11 cellular contexts compared by ENCODE assay signal in the genomic region with DNA sequence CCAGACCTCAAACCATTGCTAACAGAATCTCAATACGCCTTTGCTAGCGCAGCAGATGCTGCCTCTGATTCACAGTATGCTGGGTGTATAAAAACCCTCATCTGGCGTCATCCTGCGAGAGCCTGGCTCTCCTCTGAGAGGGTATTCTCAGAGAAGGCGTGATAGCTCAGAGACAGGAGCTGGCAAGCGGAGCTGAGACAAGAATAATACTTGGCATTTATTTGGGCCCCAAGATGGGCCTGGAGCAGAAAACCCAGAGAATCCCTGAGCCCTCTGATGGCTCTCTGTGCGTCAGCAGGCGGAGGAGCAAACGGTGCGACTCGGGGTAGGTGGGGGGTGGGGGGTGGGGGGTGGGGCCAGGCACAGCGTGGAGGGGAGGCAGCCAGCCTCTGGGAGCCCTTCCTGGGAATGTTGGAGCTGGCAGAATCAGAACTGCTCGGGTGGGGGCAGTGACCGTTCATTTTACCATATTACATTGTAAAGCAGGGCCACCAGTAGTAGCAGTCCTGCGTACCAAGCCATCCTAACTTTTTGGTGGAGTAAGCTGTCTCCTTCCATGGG. TPM values are rescaled to one million over a fixed set of nuclear protein-coding genes. Genes with fewer than 3 reads are reported as not detected.
A peak's percentile ranks its signal among the peaks of the same experiment; 100 is the strongest.
DNase-seq lines count a peak whose midpoint lies in the region; ATAC-seq, FAIRE-seq and TF ChIP-seq lines count a peak whose summit lies in the region.
"Had no signal": no experiment of that assay in that cellular context is flagged by ENCODE, and none has a peak within 500 bp of the region (broad histone marks: within the 10 kb centered on the region; RNA-seq: fewer than 3 reads in every experiment).

No MANE protein-coding gene starts in this region.

- no peak overlapping the region for H3K27ac Mint-ChIP-seq in astrocyte (ENCODE audit: unreplicated experiment)
- H3K27ac Mint-ChIP-seq in activated CD4-positive, alpha-beta T cell treated with anti-CD3 and anti-CD28 coated beads, Interleukin-2, amount 10 ng/mL, durations not matched to agents 7 days and 5 days: no peak overlapping the region
- H3K27ac Mint-ChIP-seq: activated naive CD4-positive, alpha-beta T cell treated with anti-CD3 and anti-CD28 coated beads, Interleukin-2, amount 50 U/mL, for 24 hours had no signal

- H3K36me3 ChIP-seq in GM23248 (ENCODE audit: low read depth): no peaks in the 10 kb centered on the region
- H3K36me3 ChIP-seq in astrocyte (ENCODE audit: insufficient read depth, low read length): no peaks in the 10 kb centered on the region
- H3K36me3 ChIP-seq in kidney (ENCODE audit: control insufficient read depth in 1 of 2, insufficient read depth in 2 of 2, low read length in 2 of 2): no peaks in the 10 kb centered on the region

- H2AFZ ChIP-seq in GM23248 (peak overlapping the region; percentile 81), astrocyte (ENCODE audit: low read depth, low read length) (peak overlapping the region; percentile 39)

- H3K4me2 ChIP-seq in GM23248 (ENCODE audit: unreplicated experiment) (peak overlapping the region; percentile 74), astrocyte (ENCODE audit: low read length) (peak overlapping the region; percentile 76)

- no peak for TF ChIP-seq CTCF in astrocyte (IDR thresholded peaks at IDR 0.05; ENCODE audit: insufficient read depth, low read depth, low read length)
- no peak for TF ChIP-seq CTCF in kidney (IDR thresholded peaks at IDR 0.05; ENCODE audit: borderline replicate concordance, extremely low read depth, insufficient read depth)

- H3K36me3 Mint-ChIP-seq in astrocyte (ENCODE audit: low read depth, unreplicated experiment): no peaks in the 10 kb centered on the region
- H3K36me3 Mint-ChIP-seq in activated CD4-positive, alpha-beta T cell treated with anti-CD3 and anti-CD28 coated beads, Interleukin-2, amount 10 ng/mL, durations not matched to agents 7 days and 5 days (ENCODE audit: low read depth): no peaks in the 10 kb centered on the region
- H3K36me3 Mint-ChIP-seq: activated naive CD4-positive, alpha-beta T cell treated with anti-CD3 and anti-CD28 coated beads, Interleukin-2, amount 50 U/mL, for 24 hours had no signal

- H3K27me3 ChIP-seq in GM23248 (replicated peaks; ENCODE audit: insufficient read depth) (peaks cover 17% of the 10 kb centered on the region; the same call in 1 of the 2 replicates), astrocyte (ENCODE audit: insufficient read depth, low read length) (peaks cover 41% of the 10 kb centered on the region), right cardiac atrium (ENCODE audit: control insufficient read depth, insufficient read depth) (no peaks in the 10 kb centered on the region)

- CTCF ChIA-PET in activated CD4-positive, alpha-beta T cell treated with anti-CD3 and anti-CD28 coated beads, Interleukin-2, amount 10 ng/mL, durations not matched to agents 7 days and 5 days (lab: Charles Lee): interaction anchor here (1.4 to 1.5 kb wide), 3 partner anchors 12 to 73 kb away, joined by 3 to 4 read pairs (median 3); a partner anchor contains a TSS

- H4K20me1 ChIP-seq in GM23248 (ENCODE audit: insufficient read depth) (no peaks in the 10 kb centered on the region), astrocyte (ENCODE audit: insufficient read depth, low read length) (no peaks in the 10 kb centered on the region)

- H3K79me2 ChIP-seq in GM23248 (ENCODE audit: insufficient read depth) (no peaks in the 10 kb centered on the region), astrocyte (ENCODE audit: insufficient read depth, low read length) (no peaks in the 10 kb centered on the region)

- DNase-seq in GM23248 (peak; percentile 84), astrocyte (ENCODE audit: low read depth) (peak; percentile 63), right cardiac atrium (peak in 2 of 3 donors; percentile 47 to 62), posterior cingulate gyrus (peak; percentile 37 to 94 (median 60)), DMS114 treated with DMSO at 0.1 percent for 48 hours (lab: John Stamatoyannopoulos, UW; ENCODE audit: unreplicated experiment) (no peak), kidney (no peak)
- DNase-seq in activated CD4-positive, alpha-beta T cell treated with anti-CD3 and anti-CD28 coated beads, Interleukin-2, amount 10 ng/mL, durations not matched to agents 7 days and 5 days: no peak
- DNase-seq: DND-41, NCI-H187 treated with DMSO at 0.1 percent for 48 hours had no signal

- H3K4me3 Mint-ChIP-seq in astrocyte (ENCODE audit: unreplicated experiment): no peak overlapping the region
- H3K4me3 Mint-ChIP-seq in activated CD4-positive, alpha-beta T cell treated with anti-CD3 and anti-CD28 coated beads, Interleukin-2, amount 10 ng/mL, durations not matched to agents 7 days and 5 days: no peak overlapping the region
- H3K4me3 Mint-ChIP-seq: activated naive CD4-positive, alpha-beta T cell treated with anti-CD3 and anti-CD28 coated beads, Interleukin-2, amount 50 U/mL, for 24 hours had no signal

- H3K4me3 ChIP-seq in GM23248 (peak overlapping the region; percentile 62), astrocyte (ENCODE audit: insufficient read depth, low read depth, low read length) (peak overlapping the region; percentile 18), right cardiac atrium (ENCODE audit: low read length) (peak overlapping the region; percentile 12), kidney (ENCODE audit: low read length in 2 of 2) (no peak overlapping the region)

- H3F3A ChIP-seq in GM23248 (ENCODE audit: insufficient read depth): no peaks in the 10 kb centered on the region

- H3K4me1 ChIP-seq in GM23248 (ENCODE audit: insufficient read depth) (no peaks in the 10 kb centered on the region), astrocyte (ENCODE audit: insufficient read depth, low read length) (no peaks in the 10 kb centered on the region), right cardiac atrium (ENCODE audit: control insufficient read depth, insufficient read depth, low read length) (no peaks in the 10 kb centered on the region), kidney (ENCODE audit: control insufficient read depth in 1 of 2, insufficient read depth in 1 of 2, low read depth in 1 of 2, low read length in 2 of 2) (peaks cover 0 to 8% of the 10 kb centered on the region in 2 donors)

- peak; percentile 87 to 90 for ATAC-seq in right cardiac atrium
- no peak for ATAC-seq in HG02763 (IDR thresholded peaks at IDR 0.05; ENCODE audit: unreplicated experiment)

- peaks cover 54% of the 10 kb centered on the region for H3K27me3 Mint-ChIP-seq in astrocyte (ENCODE audit: low read depth, unreplicated experiment)
- peaks cover 29% of the 10 kb centered on the region for H3K27me3 Mint-ChIP-seq in activated CD4-positive, alpha-beta T cell treated with anti-CD3 and anti-CD28 coated beads, Interleukin-2, amount 10 ng/mL, durations not matched to agents 7 days and 5 days

- H3K9me3 ChIP-seq in GM23248 (ENCODE audit: low read depth): no peaks in the 10 kb centered on the region
- no peaks in the 10 kb centered on the region for H3K9me3 ChIP-seq in astrocyte (ENCODE audit: insufficient read depth, low read depth, low read length)
- H3K9me3 ChIP-seq in right cardiac atrium (ENCODE audit: control insufficient read depth, low read length): no peaks in the 10 kb centered on the region
- no peaks in the 10 kb centered on the region for H3K9me3 ChIP-seq in kidney (ENCODE audit: control insufficient read depth in 1 of 2, low read length in 2 of 2)

- WGBS in GM23248 (ENCODE audit: low coverage in 1 of 2, low lambda C conversion rate in 2 of 2, missing lambda C conversion rate in 2 of 2), 2 experiments: 7 to 8% methylated on average over 14 to 15 of the region's 15 CpGs
- WGBS in right cardiac atrium: 13% methylated on average over 15 of the region's 15 CpGs

- intact Hi-C loops in right cardiac atrium (cut with DNase I) (no loop called here), posterior cingulate gyrus (cut with DNase I) (no loop called here), kidney (cut with DNase I) (no loop called here)

- H3K4me1 Mint-ChIP-seq in astrocyte (ENCODE audit: low read depth, unreplicated experiment): peaks cover 1% of the 10 kb centered on the region
- H3K4me1 Mint-ChIP-seq in activated CD4-positive, alpha-beta T cell treated with anti-CD3 and anti-CD28 coated beads, Interleukin-2, amount 10 ng/mL, durations not matched to agents 7 days and 5 days: no peaks in the 10 kb centered on the region
- H3K4me1 Mint-ChIP-seq: activated naive CD4-positive, alpha-beta T cell treated with anti-CD3 and anti-CD28 coated beads, Interleukin-2, amount 50 U/mL, for 24 hours had no signal

- no peaks in the 10 kb centered on the region for H3K9me2 ChIP-seq in GM23248 (ENCODE audit: insufficient read depth)

- no peaks in the 10 kb centered on the region for H3K9me3 Mint-ChIP-seq in astrocyte (ENCODE audit: unreplicated experiment)
- no peaks in the 10 kb centered on the region for H3K9me3 Mint-ChIP-seq in activated CD4-positive, alpha-beta T cell treated with anti-CD3 and anti-CD28 coated beads, Interleukin-2, amount 10 ng/mL, durations not matched to agents 7 days and 5 days
- H3K9me3 Mint-ChIP-seq: activated naive CD4-positive, alpha-beta T cell treated with anti-CD3 and anti-CD28 coated beads, Interleukin-2, amount 50 U/mL, for 24 hours had no signal

- in situ Hi-C loops in GM23248 (cut with MboI): no loop called here

- POLR2A ChIA-PET in activated CD4-positive, alpha-beta T cell treated with anti-CD3 and anti-CD28 coated beads, Interleukin-2, amount 10 ng/mL, durations not matched to agents 7 days and 5 days (lab: Charles Lee): no interaction called here

- H3K27ac ChIP-seq in GM23248: peak overlapping the region; percentile 22; the same call in 1 of the 2 replicates
- no peak overlapping the region for H3K27ac ChIP-seq in astrocyte (ENCODE audit: low read depth, low read length)
- peak overlapping the region; percentile 60 for H3K27ac ChIP-seq in right cardiac atrium (ENCODE audit: low read length)
- no peak overlapping the region for H3K27ac ChIP-seq in kidney (ENCODE audit: low read depth in 2 of 2, low read length in 2 of 2)

- FAIRE-seq in astrocyte (lab: Jason Lieb, UNC) (no peak), kidney (lab: Jason Lieb, UNC) (no peak)

- H3K9ac ChIP-seq in GM23248 (peak overlapping the region; percentile 54), astrocyte (ENCODE audit: low read length) (peak overlapping the region; percentile 28), kidney (ENCODE audit: low read length in 2 of 2) (no peak overlapping the region)

RNA-seq across cellular contexts. Expression of a gene that starts 6.9 kb away (rescaled TPM):
- not detected in 2 replicates for total RNA-seq in GM23248 (2014; rRNA removed; shearing (Covaris generic))
- 1.1 and 1.2 TPM in 2 replicates for polyA plus RNA-seq in GM23248 (2016; fragmentation: Nextera tagmentation; extraction: Ambion mirVana)
- total RNA-seq in astrocyte: not detected in 2 replicates
- total RNA-seq in right cardiac atrium: 10 to 100 TPM in 1 of 4 donors, 1 to 10 TPM in 3; 6.0 to 19.3 (median 7.7) TPM
- 11.8 TPM for polyA plus RNA-seq in right cardiac atrium
- not detected for total RNA-seq in kidney
- polyA plus RNA-seq in kidney (ENCODE audit: insufficient read depth, low read depth, low replicate concordance): 4.0 TPM
- total RNA-seq in activated CD4-positive, alpha-beta T cell treated with anti-CD3 and anti-CD28 coated beads, Interleukin-2, amount 10 ng/mL, durations not matched to agents 7 days and 5 days: not detected

RNA-seq across cellular contexts. Expression of a gene that starts 11.6 kb away (rescaled TPM):
- not detected in 2 replicates for total RNA-seq in GM23248 (2014; rRNA removed; shearing (Covaris generic))
- not detected in 2 replicates for polyA plus RNA-seq in GM23248 (2016; fragmentation: Nextera tagmentation; extraction: Ambion mirVana)
- not detected in 2 replicates for total RNA-seq in astrocyte
- total RNA-seq in right cardiac atrium: under 1 TPM in 1 of 4 donors, not detected in 3; 0.19 TPM
- polyA plus RNA-seq in right cardiac atrium: 0.18 TPM
- not detected for total RNA-seq in kidney
- 0.39 TPM for polyA plus RNA-seq in kidney (ENCODE audit: insufficient read depth, low read depth, low replicate concordance)
- not detected for total RNA-seq in activated CD4-positive, alpha-beta T cell treated with anti-CD3 and anti-CD28 coated beads, Interleukin-2, amount 10 ng/mL, durations not matched to agents 7 days and 5 days

RNA-seq across cellular contexts. Expression of a gene that starts 35.1 kb away (rescaled TPM):
- total RNA-seq in GM23248 (2014; rRNA removed; shearing (Covaris generic)): 62.1 and 70.2 TPM in 2 replicates
- polyA plus RNA-seq in GM23248 (2016; fragmentation: Nextera tagmentation; extraction: Ambion mirVana) (71.7 and 74.9 TPM in 2 replicates), right cardiac atrium (40.0 TPM), kidney (ENCODE audit: insufficient read depth, low read depth, low replicate concordance) (87.1 TPM)
- total RNA-seq in astrocyte (58.5 and 70.0 TPM in 2 replicates), right cardiac atrium (10 to 100 TPM; 36.7 to 51.8 (median 41.0) TPM), kidney (65.3 TPM)
- 100 to 1,000 TPM; 110 to 117 TPM for total RNA-seq in activated CD4-positive, alpha-beta T cell treated with anti-CD3 and anti-CD28 coated beads, Interleukin-2, amount 10 ng/mL, durations not matched to agents 7 days and 5 days

Comparison
In these comparisons a context has a peak if more than half of its experiments do, and no peak if none do; other contexts are left out.
1. DNase-seq: peak in GM23248 (single experiment), astrocyte (single experiment), right cardiac atrium (2 of 3) and posterior cingulate gyrus (10 of 10); none in DMS114 treated with DMSO at 0.1 percent for 48 hours (single experiment), kidney (single experiment) and activated CD4-positive, alpha-beta T cell treated with anti-CD3 and anti-CD28 coated beads, Interleukin-2, amount 10 ng/mL, durations not matched to agents 7 days and 5 days (single experiment).
2. H3K27ac ChIP-seq: peak in GM23248 (single experiment) and right cardiac atrium (single experiment); none in astrocyte (single experiment) and kidney (0 of 2).
3. H3K4me3 ChIP-seq: peak in GM23248 (single experiment), astrocyte (single experiment) and right cardiac atrium (single experiment); none in kidney (0 of 2).
4. H3K9ac ChIP-seq: peak in GM23248 (single experiment) and astrocyte (single experiment); none in kidney (0 of 2).